In the genomic region with DNA sequence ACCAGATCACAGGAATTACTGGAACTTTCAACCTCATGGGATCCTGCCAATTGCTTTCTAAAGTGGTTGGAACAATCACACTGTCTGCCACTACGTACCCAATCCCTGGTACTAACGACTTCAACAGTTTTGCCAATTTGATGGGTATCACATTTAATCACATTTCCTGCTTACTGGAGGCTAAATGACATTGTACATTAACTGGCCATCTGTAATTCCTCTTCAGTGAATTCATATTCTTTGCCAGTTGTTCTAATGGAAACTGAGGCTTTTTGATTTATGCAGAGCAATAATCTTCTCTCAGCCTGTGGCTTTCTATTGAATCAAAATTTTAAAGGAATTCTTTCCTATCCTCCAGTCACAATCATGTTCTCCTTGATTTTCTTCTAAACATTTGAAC, we compare ENCODE assay signal across 18 cellular contexts. TPM values are rescaled to one million over a fixed set of nuclear protein-coding genes. Genes with fewer than 3 reads are reported as not detected.
DNase-seq lines count a peak whose midpoint lies in the region; ATAC-seq and TF ChIP-seq lines count a peak whose summit lies in the region.
"Had no signal": no experiment of that assay in that cellular context is flagged by ENCODE, and none has a peak within 500 bp of the region (broad histone marks: within the 10 kb centered on the region; RNA-seq: fewer than 3 reads in every experiment).

No MANE protein-coding gene starts in this region.

- no peak overlapping the region for H4K8ac ChIP-seq in mesendoderm (ENCODE audit: low read depth, low read length)

- no peaks in the 10 kb centered on the region for H3K9me3 ChIP-seq in BE2C
- H3K9me3 ChIP-seq in SK-N-MC (ENCODE audit: low read depth, low read length), result no peaks in the 10 kb centered on the region
- H3K9me3 ChIP-seq: Peyer's patch had no signal

- WGBS in mesendoderm (ENCODE audit: extremely low coverage, insufficient coverage, low lambda C conversion rate), result no CpG with 5 or more reads among the region's 2 CpGs

- peak overlapping the region; percentile 17 for H3K27ac Mint-ChIP-seq in activated CD4-positive, alpha-beta T cell treated with anti-CD3 and anti-CD28 coated beads for 36 hours
- H3K27ac Mint-ChIP-seq in activated CD4-positive, alpha-beta T cell treated with anti-CD3 and anti-CD28 coated beads, Interleukin-2, amount 10 ng/mL, durations not matched to agents 7 days and 5 days, result no peak overlapping the region
- H3K27ac Mint-ChIP-seq in effector memory CD8-positive, alpha-beta T cell, result peak overlapping the region; percentile 33 to 49
- H3K27ac Mint-ChIP-seq: B cell; CD8-positive, alpha-beta T cell had no signal

- no peak overlapping the region for H3K9ac ChIP-seq in SK-N-MC (ENCODE audit: insufficient read length)
- no peak overlapping the region for H3K9ac ChIP-seq in mesendoderm (ENCODE audit: low read length)

- H3K79me2 ChIP-seq in mesendoderm (ENCODE audit: control insufficient read depth, insufficient read depth, low read length), result no peaks in the 10 kb centered on the region

- no peak for ATAC-seq in activated CD4-positive, alpha-beta T cell treated with anti-CD3 and anti-CD28 coated beads for 36 hours
- no peak for ATAC-seq in effector memory CD8-positive, alpha-beta T cell (replicated peaks)
- ATAC-seq in GM21360 (IDR thresholded peaks at IDR 0.05; ENCODE audit: unreplicated experiment), result no peak
- ATAC-seq in GM21515 (IDR thresholded peaks at IDR 0.05; ENCODE audit: unreplicated experiment), result no peak
- ATAC-seq: CD8-positive, alpha-beta T cell had no signal

- H3K4ac ChIP-seq in mesendoderm (ENCODE audit: low read depth, low read length), result no peak overlapping the region

- H3K4me3 ChIP-seq in BE2C (ENCODE audit: low read depth, low read length), result no peak overlapping the region
- no peak overlapping the region for H3K4me3 ChIP-seq in SK-N-MC
- H3K4me3 ChIP-seq in mesendoderm (ENCODE audit: low read length), result no peak overlapping the region
- H3K4me3 ChIP-seq: Peyer's patch had no signal

- H3K18ac ChIP-seq in mesendoderm (ENCODE audit: low read length), result no peak overlapping the region

- H3K4me1 Mint-ChIP-seq in activated CD4-positive, alpha-beta T cell treated with anti-CD3 and anti-CD28 coated beads for 36 hours, result peaks cover 2% of the 10 kb centered on the region
- peaks cover 4% of the 10 kb centered on the region for H3K4me1 Mint-ChIP-seq in activated CD4-positive, alpha-beta T cell treated with anti-CD3 and anti-CD28 coated beads, Interleukin-2, amount 10 ng/mL, durations not matched to agents 7 days and 5 days
- H3K4me1 Mint-ChIP-seq in effector memory CD8-positive, alpha-beta T cell (ENCODE audit: low read depth in 2 of 2), result peaks cover 0 to 2% of the 10 kb centered on the region in 2 donors
- H3K4me1 Mint-ChIP-seq: B cell had no signal

- H2BK120ac ChIP-seq in mesendoderm (ENCODE audit: low read depth, low read length), result no peak overlapping the region

- H4K5ac ChIP-seq in mesendoderm (ENCODE audit: low read length), result no peak overlapping the region

- H2AK5ac ChIP-seq in mesendoderm (ENCODE audit: low read length), result no peak overlapping the region

- H3K4me1 ChIP-seq in BE2C (peaks cover 18% of the 10 kb centered on the region), mesendoderm (ENCODE audit: control insufficient read depth, low read depth, low read length) (no peaks in the 10 kb centered on the region)
- H3K4me1 ChIP-seq: Peyer's patch had no signal

- H3K9me3 Mint-ChIP-seq in activated CD4-positive, alpha-beta T cell treated with anti-CD3 and anti-CD28 coated beads for 36 hours (ENCODE audit: low read depth), result no peaks in the 10 kb centered on the region
- H3K9me3 Mint-ChIP-seq in activated CD4-positive, alpha-beta T cell treated with anti-CD3 and anti-CD28 coated beads, Interleukin-2, amount 10 ng/mL, durations not matched to agents 7 days and 5 days, result no peaks in the 10 kb centered on the region
- H3K9me3 Mint-ChIP-seq in effector memory CD8-positive, alpha-beta T cell, result no peaks in the 10 kb centered on the region
- H3K9me3 Mint-ChIP-seq: CD8-positive, alpha-beta T cell had no signal

- peaks cover 61% of the 10 kb centered on the region for H3K36me3 Mint-ChIP-seq in activated CD4-positive, alpha-beta T cell treated with anti-CD3 and anti-CD28 coated beads for 36 hours (ENCODE audit: low read depth)
- peaks cover 42% of the 10 kb centered on the region for H3K36me3 Mint-ChIP-seq in activated CD4-positive, alpha-beta T cell treated with anti-CD3 and anti-CD28 coated beads, Interleukin-2, amount 10 ng/mL, durations not matched to agents 7 days and 5 days (ENCODE audit: low read depth)
- H3K36me3 Mint-ChIP-seq in effector memory CD8-positive, alpha-beta T cell (ENCODE audit: insufficient read depth), result peaks cover 70% of the 10 kb centered on the region

- peaks cover 77% of the 10 kb centered on the region for H3K36me3 ChIP-seq in BE2C
- H3K36me3 ChIP-seq in SK-N-MC (ENCODE audit: insufficient read depth, low read length), result peaks cover 94% of the 10 kb centered on the region
- H3K36me3 ChIP-seq in mesendoderm (ENCODE audit: control insufficient read depth, insufficient read depth, low read length), result peaks cover 6% of the 10 kb centered on the region

- no peak for TF ChIP-seq CTCF in BE2C (IDR thresholded peaks at IDR 0.05; ENCODE audit: low read depth, low read length)

- CTCF ChIA-PET in activated CD4-positive, alpha-beta T cell treated with anti-CD3 and anti-CD28 coated beads for 36 hours (lab: Charles Lee), result no interaction called here
- CTCF ChIA-PET in activated CD4-positive, alpha-beta T cell treated with anti-CD3 and anti-CD28 coated beads, Interleukin-2, amount 10 ng/mL, durations not matched to agents 7 days and 5 days (lab: Charles Lee), result no interaction called here

- no peak overlapping the region for H3K56ac ChIP-seq in mesendoderm (ENCODE audit: low read length)

- H3K27me3 Mint-ChIP-seq in activated CD4-positive, alpha-beta T cell treated with anti-CD3 and anti-CD28 coated beads for 36 hours, result no peaks in the 10 kb centered on the region
- H3K27me3 Mint-ChIP-seq in activated CD4-positive, alpha-beta T cell treated with anti-CD3 and anti-CD28 coated beads, Interleukin-2, amount 10 ng/mL, durations not matched to agents 7 days and 5 days, result no peaks in the 10 kb centered on the region
- H3K27me3 Mint-ChIP-seq in effector memory CD8-positive, alpha-beta T cell, result no peaks in the 10 kb centered on the region
- H3K27me3 Mint-ChIP-seq: B cell had no signal

- H3K79me1 ChIP-seq in mesendoderm (ENCODE audit: low read length), result no peaks in the 10 kb centered on the region

- DNase-seq in activated CD4-positive, alpha-beta T cell treated with anti-CD3 and anti-CD28 coated beads for 36 hours, result no peak
- no peak for DNase-seq in activated CD4-positive, alpha-beta T cell treated with anti-CD3 and anti-CD28 coated beads, Interleukin-2, amount 10 ng/mL, durations not matched to agents 7 days and 5 days
- DNase-seq in BE2C (peak; percentile 19), SK-N-MC (ENCODE audit: low read depth, low spot score) (no peak), mesendoderm (no peak)
- no peak for DNase-seq in effector memory CD8-positive, alpha-beta T cell
- DNase-seq: CD8-positive, alpha-beta T cell; DMS79; NCI-H1092 treated with DMSO at 0.1 percent for 48 hours; NCI-H146; NCI-H2081; NCI-H2171 treated with DMSO at 0.1 percent for 48 hours; NCI-H446; NCI-H526 treated with DMSO at 0.1 percent for 48 hours; Peyer's patch had no signal

- POLR2A ChIA-PET in activated CD4-positive, alpha-beta T cell treated with anti-CD3 and anti-CD28 coated beads for 36 hours (lab: Charles Lee), result no interaction called here
- POLR2A ChIA-PET in activated CD4-positive, alpha-beta T cell treated with anti-CD3 and anti-CD28 coated beads, Interleukin-2, amount 10 ng/mL, durations not matched to agents 7 days and 5 days (lab: Charles Lee), result no interaction called here

- H2BK5ac ChIP-seq in mesendoderm (ENCODE audit: low read length), result no peak overlapping the region

- intact Hi-C loops in activated CD4-positive, alpha-beta T cell treated with anti-CD3 and anti-CD28 coated beads for 36 hours (cut with DNase I, micrococcal nuclease), result no loop called here

- H3K27me3 ChIP-seq in BE2C (no peaks in the 10 kb centered on the region), mesendoderm (ENCODE audit: insufficient read depth, low read length, poor library complexity) (no peaks in the 10 kb centered on the region)
- H3K27me3 ChIP-seq: Peyer's patch had no signal

- no peak overlapping the region for H3K4me2 ChIP-seq in mesendoderm (ENCODE audit: low read length)

- H3K23ac ChIP-seq in mesendoderm (ENCODE audit: low read length), result no peak overlapping the region

- H3K4me3 Mint-ChIP-seq in activated CD4-positive, alpha-beta T cell treated with anti-CD3 and anti-CD28 coated beads for 36 hours, result no peak overlapping the region
- no peak overlapping the region for H3K4me3 Mint-ChIP-seq in activated CD4-positive, alpha-beta T cell treated with anti-CD3 and anti-CD28 coated beads, Interleukin-2, amount 10 ng/mL, durations not matched to agents 7 days and 5 days
- no peak overlapping the region for H3K4me3 Mint-ChIP-seq in effector memory CD8-positive, alpha-beta T cell
- H3K4me3 Mint-ChIP-seq: B cell; CD8-positive, alpha-beta T cell had no signal

- H2BK15ac ChIP-seq in mesendoderm (replicated peaks; ENCODE audit: low read depth), result no peak overlapping the region

- H3K27ac ChIP-seq in SK-N-MC (peak overlapping the region; percentile 29; the same call in 1 of the 2 replicates), mesendoderm (ENCODE audit: low read depth, low read length) (no peak overlapping the region)
- H3K27ac ChIP-seq: Peyer's patch had no signal

RNA-seq across cellular contexts. Expression of a gene that starts 38.2 kb away (rescaled TPM):
- total RNA-seq in activated CD4-positive, alpha-beta T cell treated with anti-CD3 and anti-CD28 coated beads for 36 hours, result 100 to 1,000 TPM; 106 to 155 TPM
- 100 to 1,000 TPM in 1 of 2 experiments, 10 to 100 TPM in 1; 99.5 to 107 TPM for total RNA-seq in activated CD4-positive, alpha-beta T cell treated with anti-CD3 and anti-CD28 coated beads, Interleukin-2, amount 10 ng/mL, durations not matched to agents 7 days and 5 days
- polyA plus RNA-seq in BE2C (2012; ENCODE audit: insufficient read depth, insufficient read length, low read depth), result 19.1 TPM
- 7.7 TPM for polyA plus RNA-seq in mesendoderm (2013, experiment 1 of 2)
- polyA plus RNA-seq in mesendoderm (2013, experiment 2 of 2), result 7.9 TPM

RNA-seq across cellular contexts. Expression of a gene that starts 42.3 kb away (rescaled TPM):
- total RNA-seq in activated CD4-positive, alpha-beta T cell treated with anti-CD3 and anti-CD28 coated beads for 36 hours, result 10 to 100 TPM; 82.4 to 89.1 TPM
- total RNA-seq in activated CD4-positive, alpha-beta T cell treated with anti-CD3 and anti-CD28 coated beads, Interleukin-2, amount 10 ng/mL, durations not matched to agents 7 days and 5 days, result 10 to 100 TPM; 45.6 to 48.2 TPM
- 17.9 TPM for polyA plus RNA-seq in BE2C (2012; ENCODE audit: insufficient read depth, insufficient read length, low read depth)
- polyA plus RNA-seq in mesendoderm (2013, experiment 1 of 2), result 34.2 TPM
- polyA plus RNA-seq in mesendoderm (2013, experiment 2 of 2), result 33.3 TPM
